In genomic region chr22:46829140-46829891, GRCh38 we compare ENCODE assay signal across 10 cellular contexts.
DNase-seq lines count a peak whose midpoint lies in the region; ATAC-seq and TF ChIP-seq lines count a peak whose summit lies in the region.
"Had no signal": no experiment of that assay in that cellular context is flagged by ENCODE, and none has a peak within 500 bp of the region (broad histone marks: within the 10 kb centered on the region; RNA-seq: fewer than 3 reads in every experiment).

No MANE protein-coding gene starts in this region.

- H2AFZ ChIP-seq in smooth muscle cell (ENCODE audit: low read depth) (no peak overlapping the region), neural progenitor cell (replicated peaks) (no peak overlapping the region)

- H4K20me1 ChIP-seq in smooth muscle cell (ENCODE audit: low read depth) (peaks cover 35% of the 10 kb centered on the region), neural progenitor cell (ENCODE audit: low read depth) (no peaks in the 10 kb centered on the region)

- H3K4me1 ChIP-seq in foreskin keratinocyte (peaks cover 24% of the 10 kb centered on the region), smooth muscle cell (ENCODE audit: low read depth) (peaks cover 8% of the 10 kb centered on the region), spleen (peaks cover 3 to 48% (median 25%) of the 10 kb centered on the region in 6 donors), neural progenitor cell (no peaks in the 10 kb centered on the region)

- H3K9me3 ChIP-seq in smooth muscle cell (replicated peaks; ENCODE audit: low read depth) (no peaks in the 10 kb centered on the region), spleen (peaks cover 0 to 9% (median 3%) of the 10 kb centered on the region in 8 donors), neural progenitor cell (ENCODE audit: low read depth) (no peaks in the 10 kb centered on the region)
- peaks cover under 1% of the 10 kb centered on the region for H3K9me3 ChIP-seq in CD4-positive, alpha-beta T cell (ENCODE audit: control insufficient read depth, low read length)

- H3K9ac ChIP-seq in smooth muscle cell (ENCODE audit: low read depth) (peak overlapping the region; percentile 77), neural progenitor cell (no peak overlapping the region)

- intact Hi-C loops in spleen (cut with DNase I; ENCODE audit: low total_unique reads), result no loop called here
- intact Hi-C loops in CD4-positive, alpha-beta T cell (cut with DNase I, micrococcal nuclease), result no loop called here

- no peak overlapping the region for H3K27ac Mint-ChIP-seq in neural progenitor cell
- H3K27ac Mint-ChIP-seq in CD4-positive, alpha-beta T cell, result no peak overlapping the region

- no peak overlapping the region for H3K4me3 Mint-ChIP-seq in neural progenitor cell
- H3K4me3 Mint-ChIP-seq in CD4-positive, alpha-beta T cell, result no peak overlapping the region
- H3K4me3 Mint-ChIP-seq: natural killer cell had no signal

- H3K27me3 ChIP-seq in foreskin keratinocyte (no peaks in the 10 kb centered on the region), smooth muscle cell (ENCODE audit: low read depth) (no peaks in the 10 kb centered on the region), spleen (replicated peaks in 1 of 7) (no peaks in the 10 kb centered on the region), neural progenitor cell (no peaks in the 10 kb centered on the region)
- H3K27me3 ChIP-seq in CD4-positive, alpha-beta T cell (ENCODE audit: control insufficient read depth, insufficient read depth, low read length), result no peaks in the 10 kb centered on the region

- TF ChIP-seq POLR2A in spleen (IDR thresholded peaks at IDR 0.05), result no peak

- DNase-seq in H4 (ENCODE audit: low spot score) (peak; percentile 83), T1000 (lab: John Stamatoyannopoulos, UW) (peak; percentile 12), foreskin keratinocyte (peak; percentile 80 to 86), smooth muscle cell (lab: John Stamatoyannopoulos, UW; ENCODE audit: unreplicated experiment) (no peak), ecto neural progenitor cell (ENCODE audit: low spot score) (no peak), spleen (no peak), neural progenitor cell (ENCODE audit: low spot score) (no peak)
- DNase-seq in CD4-positive, alpha-beta T cell, result no peak
- DNase-seq: natural killer cell had no signal

- peaks cover 8% of the 10 kb centered on the region for H3K27me3 Mint-ChIP-seq in neural progenitor cell (ENCODE audit: insufficient read depth, low read depth)
- H3K27me3 Mint-ChIP-seq in CD4-positive, alpha-beta T cell, result no peaks in the 10 kb centered on the region

- peaks cover 12% of the 10 kb centered on the region for H3F3A ChIP-seq in smooth muscle cell (ENCODE audit: low read depth)
- no peaks in the 10 kb centered on the region for H3F3A ChIP-seq in neural progenitor cell (ENCODE audit: low read depth)

- peak overlapping the region; percentile 64 for H3K27ac ChIP-seq in foreskin keratinocyte
- peak overlapping the region; percentile 91 for H3K27ac ChIP-seq in smooth muscle cell (ENCODE audit: low read depth)
- H3K27ac ChIP-seq in spleen, result peak overlapping the region in 1 of 8 donors; percentile 18
- no peak overlapping the region for H3K27ac ChIP-seq in neural progenitor cell
- H3K27ac ChIP-seq in CD4-positive, alpha-beta T cell (ENCODE audit: low read depth, low read length), result no peak overlapping the region
- H3K27ac ChIP-seq: VCaP had no signal

- peaks cover 11% of the 10 kb centered on the region for H3K9me3 Mint-ChIP-seq in neural progenitor cell
- H3K9me3 Mint-ChIP-seq in CD4-positive, alpha-beta T cell, result no peaks in the 10 kb centered on the region
- H3K9me3 Mint-ChIP-seq: natural killer cell had no signal

- H3K4me3 ChIP-seq in smooth muscle cell (no peak overlapping the region), spleen (no peak overlapping the region), neural progenitor cell (no peak overlapping the region)

- H3K4me1 Mint-ChIP-seq in neural progenitor cell, result peaks cover 6% of the 10 kb centered on the region
- H3K4me1 Mint-ChIP-seq in CD4-positive, alpha-beta T cell (ENCODE audit: low read depth), result peaks cover 18% of the 10 kb centered on the region

- CTCF ChIA-PET in CD4-positive, alpha-beta T cell (lab: Charles Lee), result interaction anchor here (1.5 kb wide), 1 partner anchor 266 kb away, joined by 5 read pairs; no protein-coding TSS in a partner anchor

- H3K79me2 ChIP-seq in smooth muscle cell (ENCODE audit: low read depth), result no peaks in the 10 kb centered on the region
- H3K79me2 ChIP-seq in neural progenitor cell (ENCODE audit: low read depth), result no peaks in the 10 kb centered on the region

- peak; percentile 79 for ATAC-seq in foreskin keratinocyte
- no peak for ATAC-seq in CD4-positive, alpha-beta T cell (ENCODE audit: poor library complexity)
- ATAC-seq: natural killer cell had no signal

- TF ChIP-seq CTCF in foreskin keratinocyte (conservative IDR thresholded peaks at IDR 0.05), result no peak
- TF ChIP-seq CTCF in smooth muscle cell (IDR thresholded peaks at IDR 0.05; ENCODE audit: borderline replicate concordance, insufficient read depth, poor library complexity, severe bottlenecking), result no peak
- TF ChIP-seq CTCF in spleen (IDR thresholded peaks at IDR 0.05 in 8 of 11, conservative IDR thresholded peaks at IDR 0.05 in 3 of 11), result no peak
- no peak for TF ChIP-seq CTCF in neural progenitor cell (IDR thresholded peaks at IDR 0.05)
- TF ChIP-seq CTCF in CD4-positive, alpha-beta T cell (IDR thresholded peaks at IDR 0.05), result no peak

- 36% methylated on average over 11 of the region's 11 CpGs for WGBS in smooth muscle cell (ENCODE audit: low lambda C conversion rate)
- WGBS in spleen, 5 donors, result 70 to 89% (median 84%) methylated on average over 11 of the region's 11 CpGs

- H3K36me3 Mint-ChIP-seq in neural progenitor cell, result peaks cover 39% of the 10 kb centered on the region
- H3K36me3 Mint-ChIP-seq in CD4-positive, alpha-beta T cell (ENCODE audit: low read depth), result peaks cover 83% of the 10 kb centered on the region
- H3K36me3 Mint-ChIP-seq: natural killer cell had no signal

- POLR2A ChIA-PET in CD4-positive, alpha-beta T cell (lab: Charles Lee), result interaction anchor here (0.5 kb wide), 1 partner anchor 23 kb away, joined by 4 read pairs; no protein-coding TSS in a partner anchor

- H3K4me2 ChIP-seq in smooth muscle cell (peak overlapping the region; percentile 78), neural progenitor cell (no peak overlapping the region)

- H3K36me3 ChIP-seq in smooth muscle cell (ENCODE audit: low read depth), result no peaks in the 10 kb centered on the region
- H3K36me3 ChIP-seq in spleen, result peaks cover 0 to 73% (median 9%) of the 10 kb centered on the region in 6 donors
- no peaks in the 10 kb centered on the region for H3K36me3 ChIP-seq in neural progenitor cell

Comparison
In these comparisons a context has a peak if more than half of its experiments do, and no peak if none do; other contexts are left out.
1. DNase-seq: peak in H4 (single experiment), T1000 (single experiment) and foreskin keratinocyte (2 of 2); none in smooth muscle cell (single experiment), ecto neural progenitor cell (single experiment), spleen (single experiment), neural progenitor cell (single experiment) and CD4-positive, alpha-beta T cell (0 of 10).
2. H3K27ac ChIP-seq: peak in foreskin keratinocyte (single experiment) and smooth muscle cell (single experiment); none in neural progenitor cell (single experiment) and CD4-positive, alpha-beta T cell (single experiment).